ENCODE assay signal across 12 cellular contexts in genomic region chrX:134803551-134804183, GRCh38. TPM values are rescaled to one million over a fixed set of nuclear protein-coding genes. Genes with fewer than 3 reads are reported as not detected.
A peak's percentile ranks its signal among the peaks of the same experiment; 100 is the strongest.
DNase-seq lines count a peak whose midpoint lies in the region; ATAC-seq and TF ChIP-seq lines count a peak whose summit lies in the region.
"Had no signal": no experiment of that assay in that cellular context is flagged by ENCODE, and none has a peak within 500 bp of the region (broad histone marks: within the 10 kb centered on the region; RNA-seq: fewer than 3 reads in every experiment).

No MANE protein-coding gene starts in this region.

- H3K36me3 Mint-ChIP-seq in natural killer cell treated with Interleukin-12 subunit alpha and Interleukin-12 subunit beta and Interleukin-15 and Interleukin-18, amount 100 ng/mL, for 72 hours, result no peaks in the 10 kb centered on the region
- H3K36me3 Mint-ChIP-seq in CD14-positive monocyte, result no peaks in the 10 kb centered on the region

- peak; percentile 52 for ATAC-seq in HG02870 (IDR thresholded peaks at IDR 0.05; ENCODE audit: unreplicated experiment)
- ATAC-seq in natural killer cell treated with Interleukin-12 subunit alpha and Interleukin-12 subunit beta and Interleukin-15 and Interleukin-18, amount 100 ng/mL, for 72 hours, result no peak
- ATAC-seq: A549 had no signal

- no peak overlapping the region for H3K4me3 Mint-ChIP-seq in natural killer cell treated with Interleukin-12 subunit alpha and Interleukin-12 subunit beta and Interleukin-15 and Interleukin-18, amount 100 ng/mL, for 72 hours
- no peak overlapping the region for H3K4me3 Mint-ChIP-seq in CD14-positive monocyte

- H3K9me3 Mint-ChIP-seq in natural killer cell treated with Interleukin-12 subunit alpha and Interleukin-12 subunit beta and Interleukin-15 and Interleukin-18, amount 100 ng/mL, for 72 hours, result no peaks in the 10 kb centered on the region
- H3K9me3 Mint-ChIP-seq in CD14-positive monocyte, result peaks cover 0 to 2% (median 0%) of the 10 kb centered on the region in 7 donors

- H3K27me3 Mint-ChIP-seq in natural killer cell treated with Interleukin-12 subunit alpha and Interleukin-12 subunit beta and Interleukin-15 and Interleukin-18, amount 100 ng/mL, for 72 hours, result peaks cover 0 to 5% of the 10 kb centered on the region in 2 donors
- H3K27me3 Mint-ChIP-seq in CD14-positive monocyte (ENCODE audit: low read depth in 3 of 3), result peaks cover 0 to 8% (median 0%) of the 10 kb centered on the region in 3 donors

- no peak for TF ChIP-seq CTCF in CD14-positive monocyte (IDR thresholded peaks at IDR 0.05)

- peaks cover 11 to 16% of the 10 kb centered on the region in 2 donors for H3K4me1 Mint-ChIP-seq in natural killer cell treated with Interleukin-12 subunit alpha and Interleukin-12 subunit beta and Interleukin-15 and Interleukin-18, amount 100 ng/mL, for 72 hours (ENCODE audit: low read depth in 2 of 2)
- peaks cover 8% of the 10 kb centered on the region for H3K4me1 Mint-ChIP-seq in CD14-positive monocyte

- DNase-seq in NOMO-1 treated with DMSO at 0.1 percent for 48 hours (lab: John Stamatoyannopoulos, UW; ENCODE audit: unreplicated experiment) (peak; percentile 14), NOMO-1 (lab: John Stamatoyannopoulos, UW; ENCODE audit: unreplicated experiment in 2 of 2) (no peak), T-helper 1 cell (peak in 4 of 5 donors; percentile 13 to 23 (median 22)), foreskin melanocyte (no peak), CD14-positive monocyte (ENCODE audit: low spot score) (no peak), medulla oblongata (ENCODE audit: extremely low spot score) (no peak)
- no peak for DNase-seq in natural killer cell treated with Interleukin-12 subunit alpha and Interleukin-12 subunit beta and Interleukin-15 and Interleukin-18, amount 100 ng/mL, for 72 hours (ENCODE audit: low spot score)
- DNase-seq: left ventricle myocardium inferior; NCI-H1694; stimulated activated CD4-positive, alpha-beta T cell treated with anti-CD3 and anti-CD28 coated beads, Interleukin-4, amount 100 ng/mL, for 1 hour had no signal

- H3K27ac Mint-ChIP-seq in natural killer cell treated with Interleukin-12 subunit alpha and Interleukin-12 subunit beta and Interleukin-15 and Interleukin-18, amount 100 ng/mL, for 72 hours, result peak overlapping the region; percentile 15 to 43
- peak overlapping the region in 3 of 7 donors; percentile 4 to 45 (median 11) for H3K27ac Mint-ChIP-seq in CD14-positive monocyte

- intact Hi-C loops in CD14-positive monocyte (cut with micrococcal nuclease), result no loop called here

RNA-seq across cellular contexts. Expression of gene PABIR2, which starts 6.7 kb away (rescaled TPM):
- 10 to 100 TPM; 38.2 to 51.5 TPM for total RNA-seq in natural killer cell treated with Interleukin-12 subunit alpha and Interleukin-12 subunit beta and Interleukin-15 and Interleukin-18, amount 100 ng/mL, for 72 hours
- polyA plus RNA-seq in CD14-positive monocyte, result 1 to 10 TPM; 2.2 to 2.3 TPM

Comparison
In these comparisons a context has a peak if more than half of its experiments do, and no peak if none do; other contexts are left out.
1. DNase-seq: peak in NOMO-1 treated with DMSO at 0.1 percent for 48 hours (single experiment) and T-helper 1 cell (4 of 5); none in NOMO-1 (0 of 2), natural killer cell treated with Interleukin-12 subunit alpha and Interleukin-12 subunit beta and Interleukin-15 and Interleukin-18, amount 100 ng/mL, for 72 hours (single experiment), foreskin melanocyte (single experiment), CD14-positive monocyte (single experiment) and medulla oblongata (single experiment).